Comparison of ENCODE assay signal across 24 cellular contexts in genomic region chr2:10191554-10191953, GRCh38.
DNase-seq lines count a peak whose midpoint lies in the region; ATAC-seq, FAIRE-seq and TF ChIP-seq lines count a peak whose summit lies in the region.
"Had no signal": no experiment of that assay in that cellular context is flagged by ENCODE, and none has a peak within 500 bp of the region (broad histone marks: within the 10 kb centered on the region; RNA-seq: fewer than 3 reads in every experiment).

No MANE protein-coding gene starts in this region.

- no peak for ATAC-seq in HepG2
- no peak for ATAC-seq in right lobe of liver
- ATAC-seq in stimulated activated naive B cell treated with anti-CD40 and anti-IgM and Interleukin-4, amounts not matched to agents 10 μg/mL and 1 μg/mL and 100 μg/mL, for 72 hours (replicated peaks) = no peak
- ATAC-seq in GM18519 (IDR thresholded peaks at IDR 0.05; ENCODE audit: low FRiP score, unreplicated experiment) = no peak
- ATAC-seq: CD8-positive, alpha-beta T cell; GM23338; Panc1 had no signal

- TF ChIP-seq RAD21 in HepG2 (CRISPR knock-in tag; IDR thresholded peaks at IDR 0.05) = no peak

- no peak overlapping the region for H3K4me2 ChIP-seq in HepG2 (ENCODE audit: low read depth, low read length)
- no peak overlapping the region for H3K4me2 ChIP-seq in OCI-LY1 (ENCODE audit: low read length)
- H3K4me2 ChIP-seq: GM23338 had no signal

- H3K27me3 Mint-ChIP-seq in nephron progenitor cell (ENCODE audit: low read depth, poor library complexity) = peaks cover 3% of the 10 kb centered on the region
- H3K27me3 Mint-ChIP-seq in stimulated activated naive B cell treated with anti-CD40 and anti-IgM and Interleukin-4, amounts not matched to agents 10 μg/mL and 1 μg/mL and 100 μg/mL, for 72 hours = no peaks in the 10 kb centered on the region
- H3K27me3 Mint-ChIP-seq in Calu3 (ENCODE audit: unreplicated experiment) = no peaks in the 10 kb centered on the region
- H3K27me3 Mint-ChIP-seq: IgD-negative memory B cell had no signal

- H3F3A ChIP-seq in OCI-LY1 (ENCODE audit: insufficient read depth, low read length) = no peaks in the 10 kb centered on the region

- CTCF ChIA-PET in HepG2 (lab: Yijun Ruan, JAX; ENCODE audit: low intra/inter-chr PET ratio, low total read pairs) = no interaction called here
- CTCF ChIA-PET in Calu3 (lab: Charles Lee) = no interaction called here

- BruUV-seq in HepG2 (replicated peaks; lab: Mats Ljungman, UMichigan) (no TSS peak), Calu3 (replicated peaks; lab: Mats Ljungman, UMichigan) (no TSS peak)

- H3K4me1 Mint-ChIP-seq in nephron progenitor cell (peaks cover 27% of the 10 kb centered on the region), Calu3 (ENCODE audit: low read depth, unreplicated experiment) (no peaks in the 10 kb centered on the region)
- H3K4me1 Mint-ChIP-seq in stimulated activated naive B cell treated with anti-CD40 and anti-IgM and Interleukin-4, amounts not matched to agents 10 μg/mL and 1 μg/mL and 100 μg/mL, for 72 hours = peaks cover 17 to 18% of the 10 kb centered on the region in 2 donors
- H3K4me1 Mint-ChIP-seq: GM23338 had no signal

- DNase-seq in HepG2 (ENCODE audit: low spot score) (no peak), right lobe of liver (no peak), nephron progenitor cell (no peak), DMS 273 treated with DMSO at 0.1 percent for 48 hours (lab: John Stamatoyannopoulos, UW) (no peak), Calu3 (no peak)
- no peak for DNase-seq in stimulated activated naive B cell treated with anti-CD40 and anti-IgM and Interleukin-4, amounts not matched to agents 10 μg/mL and 1 μg/mL and 100 μg/mL, for 72 hours
- DNase-seq: C1 segment of cervical spinal cord; CD8-positive, alpha-beta T cell; HCEC 1CT; NCI-H1048; NCI-H1417; NCI-H1694; NCI-H2029 treated with DMSO at 0.1 percent for 48 hours; NCI-H2227 treated with DMSO at 0.1 percent for 48 hours; NCI-H526 treated with DMSO at 0.1 percent for 48 hours; SHP77 had no signal

- no peak overlapping the region for H3K27ac ChIP-seq in HepG2 (ENCODE audit: extremely low read length, insufficient read depth, low read length)
- H3K27ac ChIP-seq in right lobe of liver = no peak overlapping the region
- peak overlapping the region; percentile 48 for H3K27ac ChIP-seq in OCI-LY1 (ENCODE audit: low read depth, low read length, poor library complexity, severe bottlenecking)
- H3K27ac ChIP-seq: RWPE1 had no signal

- H4K20me1 ChIP-seq in HepG2 (ENCODE audit: insufficient read depth, low read length) (no peaks in the 10 kb centered on the region), OCI-LY1 (ENCODE audit: insufficient read depth, low read length) (no peaks in the 10 kb centered on the region)

- H3K27me3 ChIP-seq in HepG2 (ENCODE audit: control insufficient read depth in 1 of 2, insufficient read depth in 2 of 2, low read length in 2 of 2) (no peaks in the 10 kb centered on the region), right lobe of liver (no peaks in the 10 kb centered on the region), OCI-LY1 (ENCODE audit: insufficient read depth, low read length) (no peaks in the 10 kb centered on the region)

- no peak for TF ChIP-seq CTCF in HepG2 (CRISPR knock-in tag; IDR thresholded peaks at IDR 0.05)
- no peak for TF ChIP-seq CTCF in right lobe of liver (IDR thresholded peaks at IDR 0.05)
- TF ChIP-seq CTCF in OCI-LY1 (IDR thresholded peaks at IDR 0.05; ENCODE audit: low read length) = no peak
- no peak for TF ChIP-seq CTCF in nephron progenitor cell (IDR thresholded peaks at IDR 0.05)
- no peak for TF ChIP-seq CTCF in Calu3 (IDR thresholded peaks at IDR 0.05; ENCODE audit: unreplicated experiment)

- no peaks in the 10 kb centered on the region for H3K4me1 ChIP-seq in HepG2 (ENCODE audit: insufficient read depth, low read length)
- H3K4me1 ChIP-seq in right lobe of liver = no peaks in the 10 kb centered on the region
- peaks cover 9% of the 10 kb centered on the region for H3K4me1 ChIP-seq in OCI-LY1 (ENCODE audit: insufficient read depth, low read length, severe bottlenecking)

- TF ChIP-seq EP300 in HepG2 (IDR thresholded peaks at IDR 0.05; ENCODE audit: low read depth in 2 of 2, low read length in 2 of 2) (no peak), HepG2 (CRISPR knock-in tag; IDR thresholded peaks at IDR 0.05; ENCODE audit: borderline replicate concordance) (no peak)

- H3K4me3 ChIP-seq in HepG2 (replicated peaks in 1 of 3; ENCODE audit: insufficient read depth in 1 of 3, low read depth in 2 of 3, low read length in 3 of 3) (no peak overlapping the region), right lobe of liver (no peak overlapping the region), OCI-LY1 (ENCODE audit: low read depth, low read length, poor library complexity, severe bottlenecking) (no peak overlapping the region)
- H3K4me3 ChIP-seq: GM23338 had no signal

- TF ChIP-seq POLR2A in HepG2 (IDR thresholded peaks at IDR 0.05; ENCODE audit: insufficient read depth in 1 of 2, low read depth in 2 of 2, low read length in 2 of 2) (no peak), right lobe of liver (IDR thresholded peaks at IDR 0.05) (no peak)

- intact Hi-C loops in HepG2 (cut with micrococcal nuclease; ENCODE audit: unreplicated experiment) = no loop called here
- intact Hi-C loops in right lobe of liver (cut with DNase I) = loop anchor here in 1 of 2 donors (10.0 kb wide), 1 partner anchor 63 kb away; no protein-coding TSS in a partner anchor
- intact Hi-C loops in Calu3 (cut with micrococcal nuclease; ENCODE audit: unreplicated experiment) = no loop called here

- peaks cover 0 to 7% of the 10 kb centered on the region in 2 experiments; a peak in 2 of 5 replicates for H3K36me3 ChIP-seq in HepG2 (replicated peaks in 1 of 2; ENCODE audit: control insufficient read depth in 1 of 2, insufficient read depth in 2 of 2, low read length in 2 of 2)
- H3K36me3 ChIP-seq in right lobe of liver = no peaks in the 10 kb centered on the region
- no peaks in the 10 kb centered on the region for H3K36me3 ChIP-seq in OCI-LY1 (ENCODE audit: insufficient read depth, low read length)

- 98% methylated on average over 14 of the region's 14 CpGs for WGBS in HepG2 (ENCODE audit: low lambda C conversion rate)
- WGBS in right lobe of liver (ENCODE audit: insufficient coverage, low coverage, low lambda C conversion rate, missing lambda C conversion rate) = 80% methylated on average over 2 of the region's 14 CpGs

- no peaks in the 10 kb centered on the region for H3K9me2 ChIP-seq in OCI-LY1 (ENCODE audit: low read depth, low read length)

- H3K9me3 ChIP-seq in HepG2 (ENCODE audit: low read length) = no peaks in the 10 kb centered on the region
- H3K9me3 ChIP-seq in right lobe of liver = no peaks in the 10 kb centered on the region
- H3K9me3 ChIP-seq in OCI-LY1 (ENCODE audit: low read length) = no peaks in the 10 kb centered on the region

- H2AFZ ChIP-seq in HepG2 (ENCODE audit: low read length) (no peak overlapping the region), OCI-LY1 (ENCODE audit: low read length) (no peak overlapping the region)
- H2AFZ ChIP-seq: GM23338 had no signal

- no peak overlapping the region for H3K9ac ChIP-seq in HepG2 (ENCODE audit: insufficient read depth, low read depth, low read length)
- no peak overlapping the region for H3K9ac ChIP-seq in OCI-LY1 (ENCODE audit: low read length)

- H3K9me3 Mint-ChIP-seq in nephron progenitor cell (no peaks in the 10 kb centered on the region), Calu3 (ENCODE audit: low read depth, unreplicated experiment) (peaks cover 6% of the 10 kb centered on the region)
- H3K9me3 Mint-ChIP-seq in stimulated activated naive B cell treated with anti-CD40 and anti-IgM and Interleukin-4, amounts not matched to agents 10 μg/mL and 1 μg/mL and 100 μg/mL, for 72 hours = peaks cover 10 to 12% of the 10 kb centered on the region in 2 donors

- peak overlapping the region; percentile 74 for H3K27ac Mint-ChIP-seq in nephron progenitor cell
- peak overlapping the region; percentile 87 for H3K27ac Mint-ChIP-seq in stimulated activated naive B cell treated with anti-CD40 and anti-IgM and Interleukin-4, amounts not matched to agents 10 μg/mL and 1 μg/mL and 100 μg/mL, for 72 hours
- no peak overlapping the region for H3K27ac Mint-ChIP-seq in Calu3 (ENCODE audit: unreplicated experiment)
- H3K27ac Mint-ChIP-seq: CD8-positive, alpha-beta T cell; GM23338; IgD-negative memory B cell had no signal

- POLR2A ChIA-PET in HepG2 (lab: Yijun Ruan, JAX) = no interaction called here

- peaks cover 17% of the 10 kb centered on the region for H3K36me3 Mint-ChIP-seq in nephron progenitor cell (ENCODE audit: low read depth)
- peaks cover 2 to 8% of the 10 kb centered on the region in 2 donors for H3K36me3 Mint-ChIP-seq in stimulated activated naive B cell treated with anti-CD40 and anti-IgM and Interleukin-4, amounts not matched to agents 10 μg/mL and 1 μg/mL and 100 μg/mL, for 72 hours
- peaks cover 10% of the 10 kb centered on the region for H3K36me3 Mint-ChIP-seq in Calu3 (ENCODE audit: insufficient read depth, unreplicated experiment)
- H3K36me3 Mint-ChIP-seq: CD8-positive, alpha-beta T cell had no signal

- FAIRE-seq in HepG2 (lab: Jason Lieb, UNC) = no peak
- FAIRE-seq: A204.1, GM18507 had no signal

- H3K79me2 ChIP-seq in HepG2 (ENCODE audit: insufficient read depth, low read length) (no peaks in the 10 kb centered on the region), OCI-LY1 (ENCODE audit: insufficient read depth, low read length) (no peaks in the 10 kb centered on the region)

- no peak overlapping the region for H3K4me3 Mint-ChIP-seq in nephron progenitor cell
- H3K4me3 Mint-ChIP-seq in stimulated activated naive B cell treated with anti-CD40 and anti-IgM and Interleukin-4, amounts not matched to agents 10 μg/mL and 1 μg/mL and 100 μg/mL, for 72 hours = peak overlapping the region; percentile 10 to 49
- no peak overlapping the region for H3K4me3 Mint-ChIP-seq in Calu3 (ENCODE audit: low read depth, unreplicated experiment)
- H3K4me3 Mint-ChIP-seq: CD8-positive, alpha-beta T cell; GM23338 had no signal

- in situ Hi-C loops in HepG2 (cut with HindIII; ENCODE audit: extremely low pct_ligation_motif_present, low pct_unique_long_range_greater_than_20kb) = no loop called here

TF ChIP-seq in HepG2, 621 proteins besides CTCF, POLR2A, EP300 and RAD21 (continues in another document):
- TF ChIP-seq AGO2 (optimal IDR thresholded peaks at IDR 0.05; ENCODE audit: low read depth, low read length) = peak; percentile 46

Comparison
In these comparisons a context has a peak if more than half of its experiments do, and no peak if none do; other contexts are left out.
1. H3K4me3 Mint-ChIP-seq: peak in stimulated activated naive B cell treated with anti-CD40 and anti-IgM and Interleukin-4, amounts not matched to agents 10 μg/mL and 1 μg/mL and 100 μg/mL, for 72 hours (2 of 2); none in nephron progenitor cell (single experiment) and Calu3 (single experiment).